Comparison of ENCODE assay signal across 18 cellular contexts in genomic region chr2:229733606-229734205, GRCh38. TPM values are rescaled to one million over a fixed set of nuclear protein-coding genes. Genes with fewer than 3 reads are reported as not detected.
DNase-seq lines count a peak whose midpoint lies in the region; ATAC-seq and TF ChIP-seq lines count a peak whose summit lies in the region.
"Had no signal": no experiment of that assay in that cellular context is flagged by ENCODE, and none has a peak within 500 bp of the region (broad histone marks: within the 10 kb centered on the region; RNA-seq: fewer than 3 reads in every experiment).

No MANE protein-coding gene starts in this region.

- peaks cover 9% of the 10 kb centered on the region for H3K9me3 Mint-ChIP-seq in Caco-2 (ENCODE audit: unreplicated experiment)

- H3K9me2 ChIP-seq in HCT116 (ENCODE audit: insufficient read depth), result no peaks in the 10 kb centered on the region

- ATAC-seq in HCT116 (peak; percentile 47; the same call in 1 of the 2 replicates), GM21619 (IDR thresholded peaks at IDR 0.05; ENCODE audit: unreplicated experiment) (no peak)
- ATAC-seq: A549 had no signal

- H3K4me1 ChIP-seq in Caco-2, result 0 out of 2 replicates have a peak, but pooled peaks cover 7% of the 10 kb centered on the region
- no peaks in the 10 kb centered on the region for H3K4me1 ChIP-seq in HCT116 (ENCODE audit: control insufficient read depth in 1 of 2, insufficient read depth in 2 of 2, low read length in 2 of 2)
- H3K4me1 ChIP-seq: A549; BLaER1 treated with 17β-estradiol and CSF1 and Interleukin-3, amounts not matched to agents 10 nM and 100 nM had no signal

- H3K27ac Mint-ChIP-seq in Caco-2 (ENCODE audit: unreplicated experiment), result peak overlapping the region; percentile 24

- no peaks in the 10 kb centered on the region for H3K36me3 ChIP-seq in Caco-2 (ENCODE audit: control insufficient read depth, insufficient read depth, low read length)
- H3K36me3 ChIP-seq in HCT116 (ENCODE audit: control insufficient read depth in 1 of 2, insufficient read depth in 2 of 2, low read length in 2 of 2), result no peaks in the 10 kb centered on the region
- H3K36me3 ChIP-seq: BLaER1 treated with 17β-estradiol and CSF1 and Interleukin-3, amounts not matched to agents 10 nM and 100 nM had no signal

- H3K79me2 ChIP-seq in HCT116 (ENCODE audit: insufficient read depth, low read length), result no peaks in the 10 kb centered on the region

- peaks cover 17% of the 10 kb centered on the region for H3K4me1 Mint-ChIP-seq in Caco-2 (ENCODE audit: low read depth, unreplicated experiment)

- no peak overlapping the region for H3K4me2 ChIP-seq in HCT116 (ENCODE audit: low read length)
- H3K4me2 ChIP-seq: A549; BLaER1 treated with 17β-estradiol and CSF1 and Interleukin-3, amounts not matched to agents 10 nM and 100 nM had no signal

- TF ChIP-seq POLR2A in HCT116 (IDR thresholded peaks at IDR 0.05; ENCODE audit: borderline replicate concordance, extremely low read depth, insufficient read depth, insufficient read length), result no peak

- H3K27me3 Mint-ChIP-seq in Caco-2 (ENCODE audit: insufficient read depth, unreplicated experiment), result no peaks in the 10 kb centered on the region

- no peak overlapping the region for H3K4me3 ChIP-seq in Caco-2 (ENCODE audit: low read depth, low read length)
- no peak overlapping the region for H3K4me3 ChIP-seq in HCT116 (replicated peaks in 1 of 2; ENCODE audit: low read depth in 1 of 2, low read length in 2 of 2)
- H3K4me3 ChIP-seq: A549; BLaER1 treated with 17β-estradiol and CSF1 and Interleukin-3, amounts not matched to agents 10 nM and 100 nM had no signal

- CTCF ChIA-PET in Caco-2 (lab: Charles Lee) (no interaction called here), HCT116 (lab: Charles Lee) (no interaction called here)

- no peak for TF ChIP-seq RAD21 in HCT116 (IDR thresholded peaks at IDR 0.05; ENCODE audit: low read depth)

- H3K27me3 ChIP-seq in Caco-2 (replicated peaks; ENCODE audit: control insufficient read depth, insufficient read depth, low read length) (no peaks in the 10 kb centered on the region), HCT116 (ENCODE audit: insufficient read depth, low read length) (peaks cover 3% of the 10 kb centered on the region; the same call in 1 of the 2 replicates)
- H3K27me3 ChIP-seq: BLaER1 treated with 17β-estradiol and CSF1 and Interleukin-3, amounts not matched to agents 10 nM and 100 nM had no signal

- POLR2A ChIA-PET in Caco-2 (lab: Charles Lee), result no interaction called here
- POLR2A ChIA-PET in HCT116 (lab: Charles Lee), result no interaction called here

- RAD21 ChIA-PET in HCT116 (lab: Charles Lee; ENCODE audit: low non-redundant PET in 1 of 2, low total read pairs in 2 of 2, uncharacterized antibody in 2 of 2, unreplicated experiment in 2 of 2), result no interaction called here

- DNase-seq in Caco-2 (peak in 1 of 2 experiments; percentile 12), HCT116 (ENCODE audit: low read depth, low spot score) (no peak), UCSD-AML1 (lab: John Stamatoyannopoulos, UW; ENCODE audit: unreplicated experiment) (peak; percentile 27), iPS DF 19.7 (ENCODE audit: low read depth, low spot score) (peak; percentile 75), hypothalamus (lab: John Stamatoyannopoulos, UW) (no peak), NCI-H187 treated with DMSO at 0.1 percent for 48 hours (lab: John Stamatoyannopoulos, UW) (no peak), mesenteric fat pad (ENCODE audit: low spot score) (no peak)
- DNase-seq: GF-D8; NCI-H1105 treated with DMSO at 0.1 percent for 48 hours; NCI-H1930; NCI-H446; NK-92 treated with Interleukin-12 subunit alpha and Interleukin-12 subunit beta, amount 100 ng/mL, for 24 hours; RPMI8226; SIG-M5 had no signal

- BruUV-seq in Caco-2 (replicated peaks; lab: Mats Ljungman, UMichigan) (no TSS peak), HCT116 (replicated peaks; lab: Mats Ljungman, UMichigan) (no TSS peak)

- no peak overlapping the region for H3K9ac ChIP-seq in HCT116 (ENCODE audit: low read length)
- H3K9ac ChIP-seq: BLaER1 treated with 17β-estradiol and CSF1 and Interleukin-3, amounts not matched to agents 10 nM and 100 nM had no signal

- H3K9me3 ChIP-seq in Caco-2 (0 out of 2 replicates have a peak, but pooled peaks cover 8% of the 10 kb centered on the region), HCT116 (ENCODE audit: control insufficient read depth in 1 of 2, insufficient read depth in 1 of 2, low read depth in 1 of 2, low read length in 2 of 2) (peaks cover 0 to 6% of the 10 kb centered on the region in 2 experiments; a peak in 1 of 4 replicates)

- H3K27ac ChIP-seq in HCT116 (ENCODE audit: low read depth, low read length), result no peak overlapping the region
- H3K27ac ChIP-seq: A549; BLaER1 treated with 17β-estradiol and CSF1 and Interleukin-3, amounts not matched to agents 10 nM and 100 nM had no signal

- H3K36me3 Mint-ChIP-seq in Caco-2 (ENCODE audit: insufficient read depth, unreplicated experiment), result no peaks in the 10 kb centered on the region

- H3K4me3 Mint-ChIP-seq in Caco-2 (ENCODE audit: unreplicated experiment), result peak overlapping the region; percentile 10

- TF ChIP-seq CTCF in Caco-2 (IDR thresholded peaks at IDR 0.05; ENCODE audit: insufficient read depth in 1 of 2, low read depth in 1 of 2, low read length in 1 of 2, severe bottlenecking in 1 of 2, unreplicated experiment in 1 of 2) (peak in 1 of 2 experiments; percentile 1), HCT116 (IDR thresholded peaks at IDR 0.05 in 2 of 3, conservative IDR thresholded peaks at IDR 0.05 in 1 of 3; ENCODE audit: borderline replicate concordance in 1 of 3, insufficient read depth in 1 of 3, low read depth in 2 of 3, low read length in 2 of 3) (no peak)

- intact Hi-C loops in Caco-2 (cut with micrococcal nuclease; ENCODE audit: unreplicated experiment) (no loop called here), HCT116 (cut with micrococcal nuclease) (no loop called here)

- no peaks in the 10 kb centered on the region for H4K20me1 ChIP-seq in HCT116 (ENCODE audit: insufficient read depth)
- H4K20me1 ChIP-seq: BLaER1 treated with 17β-estradiol and CSF1 and Interleukin-3, amounts not matched to agents 10 nM and 100 nM had no signal

- no peak overlapping the region for H2AFZ ChIP-seq in HCT116 (ENCODE audit: low read depth, low read length, poor library complexity, severe bottlenecking)

TF ChIP-seq in HCT116, 20 proteins besides CTCF, POLR2A, EP300 and RAD21:
- TF ChIP-seq SIN3A (IDR thresholded peaks at IDR 0.05; ENCODE audit: low read depth) (no peak), YY1 (IDR thresholded peaks at IDR 0.05; ENCODE audit: extremely low read depth, insufficient replicate concordance, low read depth, low read length) (no peak), ZFX (IDR thresholded peaks at IDR 0.05) (no peak)
TF ChIP-seq in HCT116: peak in this region for 0.

RNA-seq across cellular contexts. Expression of gene DNER, which starts 19.4 kb away (rescaled TPM):
- total RNA-seq in Caco-2 (2022) (not detected in 2 replicates), HCT116 (2021; ENCODE audit: unreplicated experiment) (2.9 TPM), mesenteric fat pad (1.3 TPM)
- polyA plus RNA-seq in HCT116 (2012), result 0.89 and 1.3 TPM in 2 replicates
- total RNA-seq: OCI-LY7 had no signal

Comparison
In these comparisons a context has a peak if more than half of its experiments do, and no peak if none do; other contexts are left out.
1. DNase-seq: peak in UCSD-AML1 (single experiment) and iPS DF 19.7 (single experiment); none in HCT116 (single experiment), hypothalamus (0 of 51), NCI-H187 treated with DMSO at 0.1 percent for 48 hours (single experiment) and mesenteric fat pad (single experiment).